ENCODE assay signal across 14 cellular contexts in the genomic region with DNA sequence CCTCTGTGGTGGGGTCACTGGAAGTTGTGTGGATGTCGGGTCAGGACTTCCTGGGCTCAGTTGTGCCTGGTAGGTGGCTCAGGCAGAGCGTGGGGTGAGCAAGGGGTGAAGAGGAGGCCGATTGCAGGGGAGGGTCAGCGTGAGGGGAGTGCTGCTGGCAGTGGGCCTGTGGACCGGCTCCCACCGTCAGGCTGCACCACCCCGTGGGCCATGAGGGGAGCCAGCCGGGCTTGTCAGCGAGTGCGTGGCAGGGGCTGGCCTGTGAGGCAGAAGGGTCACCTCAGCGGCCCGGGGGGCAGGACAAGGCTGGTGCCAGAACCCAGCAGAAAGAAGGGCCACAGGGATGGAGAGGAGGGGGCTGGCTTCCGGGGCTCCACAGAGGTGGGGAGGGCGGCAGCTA. TPM values are rescaled to one million over a fixed set of nuclear protein-coding genes. Genes with fewer than 3 reads are reported as not detected.
DNase-seq lines count a peak whose midpoint lies in the region; ATAC-seq, FAIRE-seq and TF ChIP-seq lines count a peak whose summit lies in the region.
"Had no signal": no experiment of that assay in that cellular context is flagged by ENCODE, and none has a peak within 500 bp of the region (broad histone marks: within the 10 kb centered on the region; RNA-seq: fewer than 3 reads in every experiment).

No MANE protein-coding gene starts in this region.

- no peak for FAIRE-seq in small intestine (lab: Jason Lieb, UNC)

- no peaks in the 10 kb centered on the region for H3K9me3 ChIP-seq in BLaER1 treated with 17β-estradiol and CSF1 and Interleukin-3, amounts not matched to agents 10 nM and 100 nM (replicated peaks in 1 of 11)
- H3K9me3 ChIP-seq in duodenal mucosa (ENCODE audit: control insufficient read depth in 1 of 2, low read length in 2 of 2), result no peaks in the 10 kb centered on the region
- H3K9me3 ChIP-seq in small intestine (ENCODE audit: control insufficient read depth, low read depth), result no peaks in the 10 kb centered on the region
- H3K9me3 ChIP-seq: HAP-1, SJCRH30 had no signal

- H3K4me1 ChIP-seq in BLaER1 treated with 17β-estradiol and CSF1 and Interleukin-3, amounts not matched to agents 10 nM and 100 nM, result peaks cover 14 to 100% (median 84%) of the 10 kb centered on the region in 10 experiments
- H3K4me1 ChIP-seq in duodenal mucosa (ENCODE audit: control insufficient read depth in 1 of 2, insufficient read depth in 2 of 2, low read length in 2 of 2) (peaks cover 21 to 22% of the 10 kb centered on the region in 2 donors), small intestine (ENCODE audit: control insufficient read depth in 2 of 2, insufficient read depth in 1 of 2, low read depth in 1 of 2, low read length in 1 of 2) (peaks cover 0 to 2% of the 10 kb centered on the region in 2 donors)
- H3K4me1 ChIP-seq: HAP-1, SJCRH30 had no signal

- H3K27me3 ChIP-seq in BLaER1 treated with 17β-estradiol and CSF1 and Interleukin-3, amounts not matched to agents 10 nM and 100 nM, result no peaks in the 10 kb centered on the region
- no peaks in the 10 kb centered on the region for H3K27me3 ChIP-seq in duodenal mucosa (ENCODE audit: control insufficient read depth in 1 of 2, insufficient read depth in 2 of 2, low read length in 2 of 2)
- no peaks in the 10 kb centered on the region for H3K27me3 ChIP-seq in small intestine (ENCODE audit: control insufficient read depth in 2 of 2, insufficient read depth in 2 of 2, low read length in 2 of 2)
- H3K27me3 ChIP-seq: SJCRH30 had no signal

- peaks cover 0 to 40% (median 0%) of the 10 kb centered on the region in 11 experiments; a peak in 6 of 22 replicates for H4K20me1 ChIP-seq in BLaER1 treated with 17β-estradiol and CSF1 and Interleukin-3, amounts not matched to agents 10 nM and 100 nM

- H3K4me3 ChIP-seq in BLaER1 treated with 17β-estradiol and CSF1 and Interleukin-3, amounts not matched to agents 10 nM and 100 nM, result no peak overlapping the region
- H3K4me3 ChIP-seq in duodenal mucosa (ENCODE audit: low read depth in 1 of 2, low read length in 2 of 2), result no peak overlapping the region
- H3K4me3 ChIP-seq in small intestine (ENCODE audit: low read depth in 1 of 2, low read length in 2 of 2), result no peak overlapping the region
- H3K4me3 ChIP-seq: HAP-1, SJCRH30 had no signal

- H3K36me3 ChIP-seq in BLaER1 treated with 17β-estradiol and CSF1 and Interleukin-3, amounts not matched to agents 10 nM and 100 nM, result peaks cover 99 to 100% (median 100%) of the 10 kb centered on the region in 11 experiments
- H3K36me3 ChIP-seq in duodenal mucosa (ENCODE audit: control insufficient read depth in 1 of 2, insufficient read depth in 2 of 2, low read length in 2 of 2), result peaks cover 64 to 89% of the 10 kb centered on the region in 2 donors
- peaks cover 19 to 45% of the 10 kb centered on the region in 2 donors for H3K36me3 ChIP-seq in small intestine (ENCODE audit: control insufficient read depth in 2 of 2, insufficient read depth in 2 of 2, low read length in 2 of 2)

- H3K4me2 ChIP-seq in BLaER1 treated with 17β-estradiol and CSF1 and Interleukin-3, amounts not matched to agents 10 nM and 100 nM, result peak overlapping the region in 1 of 11 experiments; percentile 14; a peak in 1 of 22 replicates

- DNase-seq in small intestine (no peak), GM03348 (ENCODE audit: low spot score) (no peak)
- DNase-seq: Calu3; CD4-positive, alpha-beta memory T cell; NCI-H2029; NCI-H748 treated with DMSO at 0.1 percent for 48 hours; PC-3; SJCRH30 had no signal

- peak; percentile 9 for TF ChIP-seq POLR2A in GM18526 (IDR thresholded peaks at IDR 0.05; ENCODE audit: extremely low read depth, insufficient read length)

- H3K27ac ChIP-seq in BLaER1 treated with 17β-estradiol and CSF1 and Interleukin-3, amounts not matched to agents 10 nM and 100 nM, result peak overlapping the region in 8 of 11 experiments; percentile 35 to 96 (median 66); a peak in 16 of 22 replicates
- peak overlapping the region; percentile 77 for H3K27ac ChIP-seq in duodenal mucosa (ENCODE audit: low read depth, low read length)
- H3K27ac ChIP-seq in small intestine (ENCODE audit: low read depth in 1 of 2, low read length in 1 of 2), result peak overlapping the region; percentile 25 to 73
- H3K27ac ChIP-seq: SJCRH30 had no signal

- ATAC-seq in HG03432 (IDR thresholded peaks at IDR 0.05; ENCODE audit: unreplicated experiment) (no peak), HG03175 (IDR thresholded peaks at IDR 0.05; ENCODE audit: unreplicated experiment) (no peak)
- ATAC-seq: PC-3 had no signal

- WGBS in small intestine, 3 donors, result 91 to 96% (median 94%) methylated on average over 14 of the region's 14 CpGs

- peak overlapping the region in 4 of 11 experiments; percentile 30 to 57 (median 45); a peak in 5 of 22 replicates for H3K9ac ChIP-seq in BLaER1 treated with 17β-estradiol and CSF1 and Interleukin-3, amounts not matched to agents 10 nM and 100 nM
- peak overlapping the region in 1 of 2 donors; percentile 32 for H3K9ac ChIP-seq in duodenal mucosa (ENCODE audit: low read depth in 1 of 2, low read length in 2 of 2)

RNA-seq across cellular contexts. Expression of gene RAB8A, which starts 13.3 kb away (rescaled TPM):
- polyA plus RNA-seq in small intestine, result 100 to 1,000 TPM in 1 of 3 donors, 10 to 100 TPM in 2; 58.0 to 107 (median 82.7) TPM

RNA-seq across cellular contexts. Expression of gene HSH2D, which starts 18.5 kb away (rescaled TPM):
- polyA plus RNA-seq in small intestine, result 10 to 100 TPM; 14.8 to 31.3 (median 22.7) TPM

RNA-seq across cellular contexts. Expression of gene CIB3, which starts 48.4 kb away (rescaled TPM):
- polyA plus RNA-seq in small intestine, result not detected
- polyA plus RNA-seq: CD4-positive, alpha-beta memory T cell had no signal

RNA-seq across cellular contexts. Expression of gene TPM4, which starts 48.7 kb away (rescaled TPM):
- polyA plus RNA-seq in small intestine, result 100 to 1,000 TPM; 135 to 238 (median 152) TPM
